In the genomic region with DNA sequence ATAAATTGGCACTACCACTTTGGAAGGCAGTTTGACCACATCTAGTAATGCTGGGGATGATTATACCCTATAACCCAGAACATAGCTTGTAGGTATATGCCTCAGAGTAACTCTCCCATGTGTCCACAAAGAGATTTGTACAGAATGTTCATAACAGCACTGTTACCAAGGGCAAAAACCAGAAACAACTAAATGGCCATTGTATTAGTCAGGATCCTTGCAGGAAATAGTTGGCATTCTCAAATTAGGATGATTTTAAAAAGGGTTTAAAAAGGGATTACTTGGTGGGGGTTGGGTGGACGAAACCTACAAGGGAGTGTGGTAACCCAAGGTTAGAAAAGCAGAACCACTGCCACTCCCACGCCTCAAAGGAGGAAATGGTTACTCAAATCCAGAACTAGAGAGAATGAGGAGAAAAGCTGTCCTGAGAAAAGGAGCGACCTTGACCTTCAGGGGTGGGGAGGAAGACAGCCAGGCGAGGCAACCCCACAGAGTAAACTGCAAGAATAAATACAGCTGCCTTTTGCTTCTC, we compare ENCODE assay signal across 8 cellular contexts. TPM values are rescaled to one million over a fixed set of nuclear protein-coding genes. Genes with fewer than 3 reads are reported as not detected.
DNase-seq lines count a peak whose midpoint lies in the region; ATAC-seq and TF ChIP-seq lines count a peak whose summit lies in the region.

No MANE protein-coding gene starts in this region.

- H3K36me3 ChIP-seq in lung (ENCODE audit: control insufficient read depth in 2 of 2, insufficient read depth in 2 of 2, low read length in 2 of 2), result no peaks in the 10 kb centered on the region

- intact Hi-C loops in posterior vena cava (cut with DNase I), result no loop called here

- peaks cover 4 to 5% of the 10 kb centered on the region in 2 donors for H3K4me1 ChIP-seq in lung (ENCODE audit: control insufficient read depth in 2 of 2, insufficient read depth in 2 of 2, low read length in 2 of 2)

- 17 to 36% methylated on average over 4 of the region's 4 CpGs for WGBS in lung, 2 donors

- H3K27ac ChIP-seq in lung (ENCODE audit: low read depth in 1 of 2, low read length in 1 of 2), result peak overlapping the region in 1 of 2 donors; percentile 55

- no peak overlapping the region for H3K4me3 ChIP-seq in lung

- H3K9me3 ChIP-seq in lung (ENCODE audit: control insufficient read depth in 2 of 2, insufficient read depth in 1 of 2, low read length in 1 of 2), result no peaks in the 10 kb centered on the region

- ATAC-seq in lung (ENCODE audit: insufficient read depth, low FRiP score), result no peak
- no peak for ATAC-seq in HG03280 (IDR thresholded peaks at IDR 0.05; ENCODE audit: unreplicated experiment)
- ATAC-seq in GM21737 (IDR thresholded peaks at IDR 0.05; ENCODE audit: unreplicated experiment), result no peak

- DNase-seq in EL (peak; percentile 84), HT1080 (ENCODE audit: low read depth) (peak; percentile 76), amniotic epithelial cell (ENCODE audit: low read depth) (peak; percentile 99), lung (ENCODE audit: low spot score) (peak; percentile 34), posterior vena cava (ENCODE audit: low spot score) (no peak), NCI-H128 (lab: John Stamatoyannopoulos, UW; ENCODE audit: unreplicated experiment) (no peak)

- H3K27me3 ChIP-seq in lung (ENCODE audit: control insufficient read depth, insufficient read depth), result no peaks in the 10 kb centered on the region

- TF ChIP-seq CTCF in lung (IDR thresholded peaks at IDR 0.05; ENCODE audit: control extremely low read depth, extremely low read depth), result no peak

RNA-seq across cellular contexts. Expression of a gene that starts 2.1 kb away (rescaled TPM):
- total RNA-seq in HT1080 (2014; rRNA removed; shearing (Covaris generic)), result 11.1 and 11.9 TPM in 2 replicates
- polyA plus RNA-seq in HT1080 (2015; cell fraction: cytosol; rRNA removed), result 28.9 and 31.4 TPM in 2 replicates
- 28.0 and 30.3 TPM in 2 replicates for polyA plus RNA-seq in HT1080 (2015; cell fraction: nucleus; rRNA removed)
- total RNA-seq in lung (10 to 100 TPM; 11.8 to 32.5 TPM), posterior vena cava (10 to 100 TPM; 14.9 to 25.6 TPM)
- 10 to 100 TPM in 1 of 2 donors, 1 to 10 TPM in 1; 9.8 to 16.6 TPM for polyA plus RNA-seq in lung

Comparison
In these comparisons a context has a peak if more than half of its experiments do, and no peak if none do; other contexts are left out.
1. DNase-seq: peak in EL (single experiment), HT1080 (single experiment), amniotic epithelial cell (single experiment) and lung (single experiment); none in posterior vena cava (single experiment) and NCI-H128 (single experiment).